Comparison of ENCODE assay signal across 1 cellular context in the genomic region with DNA sequence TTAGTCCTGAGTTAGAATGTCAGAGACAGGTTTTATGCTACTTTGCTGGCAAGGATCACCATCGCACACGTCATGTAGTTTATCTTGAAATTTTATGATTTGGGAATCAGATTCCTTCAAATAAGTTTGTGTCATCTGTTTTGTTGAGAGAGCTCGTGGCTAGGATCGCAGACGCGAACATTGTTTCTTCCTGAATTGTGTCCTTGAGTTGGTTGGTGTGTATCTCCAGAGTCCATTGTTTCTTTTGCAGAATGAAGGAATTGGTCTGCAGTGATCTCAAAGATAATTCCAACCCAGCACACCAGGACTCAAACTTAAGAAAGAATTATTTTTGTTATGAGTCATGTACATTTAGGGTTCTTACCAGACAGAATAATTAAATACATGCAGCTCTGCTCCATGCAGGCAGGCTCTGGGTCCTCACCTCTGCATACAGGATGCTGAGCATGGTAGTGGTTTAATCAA.
TF ChIP-seq lines count a peak whose summit lies in the region.

No MANE protein-coding gene starts in this region.

TF ChIP-seq in SK-N-SH treated with all-trans-retinoic acid at 6 μM for 48 hours, 23 proteins besides CTCF, POLR2A, EP300 and RAD21 (continued from another document):
- TF ChIP-seq PPARA (CRISPR knock-in tag; IDR thresholded peaks at IDR 0.05; ENCODE audit: borderline replicate concordance): no peak
- TF ChIP-seq ZFP3 (CRISPR knock-in tag; IDR thresholded peaks at IDR 0.05): no peak; the same call in 1 of the 2 replicates
- no peak; the same call in 1 of the 2 replicates for TF ChIP-seq TCF4 (CRISPR knock-in tag; IDR thresholded peaks at IDR 0.05; ENCODE audit: borderline replicate concordance)
- TF ChIP-seq, protein P1, sequence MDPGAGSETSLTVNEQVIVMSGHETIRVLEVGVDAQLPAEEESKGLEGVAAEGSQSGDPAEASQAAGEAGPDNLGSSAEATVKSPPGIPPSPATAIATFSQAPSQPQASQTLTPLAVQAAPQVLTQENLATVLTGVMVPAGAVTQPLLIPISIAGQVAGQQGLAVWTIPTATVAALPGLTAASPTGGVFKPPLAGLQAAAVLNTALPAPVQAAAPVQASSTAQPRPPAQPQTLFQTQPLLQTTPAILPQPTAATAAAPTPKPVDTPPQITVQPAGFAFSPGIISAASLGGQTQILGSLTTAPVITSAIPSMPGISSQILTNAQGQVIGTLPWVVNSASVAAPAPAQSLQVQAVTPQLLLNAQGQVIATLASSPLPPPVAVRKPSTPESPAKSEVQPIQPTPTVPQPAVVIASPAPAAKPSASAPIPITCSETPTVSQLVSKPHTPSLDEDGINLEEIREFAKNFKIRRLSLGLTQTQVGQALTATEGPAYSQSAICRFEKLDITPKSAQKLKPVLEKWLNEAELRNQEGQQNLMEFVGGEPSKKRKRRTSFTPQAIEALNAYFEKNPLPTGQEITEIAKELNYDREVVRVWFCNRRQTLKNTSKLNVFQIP (CRISPR knock-in tag; IDR thresholded peaks at IDR 0.05; ENCODE audit: borderline replicate concordance, low read depth): no peak
- TF ChIP-seq GLIS3 (CRISPR knock-in tag; IDR thresholded peaks at IDR 0.05): no peak
- TF ChIP-seq, protein P2, sequence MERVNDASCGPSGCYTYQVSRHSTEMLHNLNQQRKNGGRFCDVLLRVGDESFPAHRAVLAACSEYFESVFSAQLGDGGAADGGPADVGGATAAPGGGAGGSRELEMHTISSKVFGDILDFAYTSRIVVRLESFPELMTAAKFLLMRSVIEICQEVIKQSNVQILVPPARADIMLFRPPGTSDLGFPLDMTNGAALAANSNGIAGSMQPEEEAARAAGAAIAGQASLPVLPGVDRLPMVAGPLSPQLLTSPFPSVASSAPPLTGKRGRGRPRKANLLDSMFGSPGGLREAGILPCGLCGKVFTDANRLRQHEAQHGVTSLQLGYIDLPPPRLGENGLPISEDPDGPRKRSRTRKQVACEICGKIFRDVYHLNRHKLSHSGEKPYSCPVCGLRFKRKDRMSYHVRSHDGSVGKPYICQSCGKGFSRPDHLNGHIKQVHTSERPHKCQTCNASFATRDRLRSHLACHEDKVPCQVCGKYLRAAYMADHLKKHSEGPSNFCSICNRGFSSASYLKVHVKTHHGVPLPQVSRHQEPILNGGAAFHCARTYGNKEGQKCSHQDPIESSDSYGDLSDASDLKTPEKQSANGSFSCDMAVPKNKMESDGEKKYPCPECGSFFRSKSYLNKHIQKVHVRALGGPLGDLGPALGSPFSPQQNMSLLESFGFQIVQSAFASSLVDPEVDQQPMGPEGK (CRISPR knock-in tag; IDR thresholded peaks at IDR 0.05; ENCODE audit: borderline replicate concordance): no peak
- TF ChIP-seq, protein P3, sequence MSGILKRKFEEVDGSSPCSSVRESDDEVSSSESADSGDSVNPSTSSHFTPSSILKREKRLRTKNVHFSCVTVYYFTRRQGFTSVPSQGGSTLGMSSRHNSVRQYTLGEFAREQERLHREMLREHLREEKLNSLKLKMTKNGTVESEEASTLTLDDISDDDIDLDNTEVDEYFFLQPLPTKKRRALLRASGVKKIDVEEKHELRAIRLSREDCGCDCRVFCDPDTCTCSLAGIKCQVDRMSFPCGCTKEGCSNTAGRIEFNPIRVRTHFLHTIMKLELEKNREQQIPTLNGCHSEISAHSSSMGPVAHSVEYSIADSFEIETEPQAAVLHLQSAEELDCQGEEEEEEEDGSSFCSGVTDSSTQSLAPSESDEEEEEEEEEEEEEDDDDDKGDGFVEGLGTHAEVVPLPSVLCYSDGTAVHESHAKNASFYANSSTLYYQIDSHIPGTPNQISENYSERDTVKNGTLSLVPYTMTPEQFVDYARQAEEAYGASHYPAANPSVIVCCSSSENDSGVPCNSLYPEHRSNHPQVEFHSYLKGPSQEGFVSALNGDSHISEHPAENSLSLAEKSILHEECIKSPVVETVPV (CRISPR knock-in tag; IDR thresholded peaks at IDR 0.05): 0 out of 2 replicates have a peak, but pooled peaks have one; percentile 26
- TF ChIP-seq ISL1 (CRISPR knock-in tag; IDR thresholded peaks at IDR 0.05): no peak; the same call in none of the 2 replicates
- TF ChIP-seq TOX (CRISPR knock-in tag; IDR thresholded peaks at IDR 0.05; ENCODE audit: borderline replicate concordance): no peak
- no peak for TF ChIP-seq BACH2 (CRISPR knock-in tag; IDR thresholded peaks at IDR 0.05; ENCODE audit: borderline replicate concordance)
